In the genomic region with DNA sequence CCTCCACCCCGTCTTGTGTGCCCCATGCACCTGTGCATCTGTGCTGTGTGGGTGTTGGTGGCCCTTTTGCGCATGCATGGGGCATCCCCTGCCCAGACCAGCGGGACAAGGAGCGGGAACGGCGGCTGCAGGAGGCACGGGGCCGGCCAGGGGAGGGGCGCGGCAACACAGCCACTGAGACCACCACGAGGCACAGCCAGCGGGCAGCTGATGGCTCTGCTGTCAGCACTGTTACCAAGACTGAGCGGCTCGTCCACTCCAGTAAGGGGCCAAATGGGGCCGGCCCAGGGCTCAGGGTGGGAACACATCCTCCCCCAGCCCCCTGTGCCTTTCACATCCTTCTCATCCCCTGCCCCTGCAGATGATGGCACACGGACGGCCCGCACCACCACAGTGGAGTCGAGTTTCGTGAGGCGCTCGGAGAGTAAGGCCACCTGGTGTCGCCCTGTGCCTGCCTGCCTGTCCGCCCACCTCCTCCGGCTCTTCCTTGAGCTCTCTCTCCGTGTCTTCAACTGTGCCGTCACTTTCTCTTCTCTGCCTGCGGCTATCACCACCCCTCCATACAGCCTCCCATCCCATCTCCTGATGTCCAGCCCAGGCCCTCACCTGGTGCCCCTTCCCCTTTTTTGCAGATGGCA, we compare ENCODE assay signal across 1 cellular context.
TF ChIP-seq lines count a peak whose summit lies in the region.

No MANE protein-coding gene starts in this region.

TF ChIP-seq in H1, 55 proteins besides CTCF, POLR2A, EP300 and RAD21:
- no peak for TF ChIP-seq ZNF274 (IDR thresholded peaks at IDR 0.05; ENCODE audit: borderline replicate concordance, extremely low read depth, low read length)
- no peak for TF ChIP-seq TCF12 (IDR thresholded peaks at IDR 0.05; ENCODE audit: low read depth, low read length)
- no peak for TF ChIP-seq RXRA (IDR thresholded peaks at IDR 0.05; ENCODE audit: insufficient read depth, low read depth, low read length)
- TF ChIP-seq PHF8 (conservative IDR thresholded peaks at IDR 0.05; ENCODE audit: low read depth, low read length), result no peak
- TF ChIP-seq HDAC6 (IDR thresholded peaks at IDR 0.05; ENCODE audit: low read depth, low read length), result no peak
- no peak for TF ChIP-seq TBP (IDR thresholded peaks at IDR 0.05; ENCODE audit: low read depth, low read length)
- TF ChIP-seq SIRT6 (IDR thresholded peaks at IDR 0.05; ENCODE audit: low read length), result no peak
- no peak for TF ChIP-seq TAF7 (optimal IDR thresholded peaks at IDR 0.05; ENCODE audit: borderline replicate concordance, low read depth, low read length)
- no peak for TF ChIP-seq SAP30 (IDR thresholded peaks at IDR 0.05; ENCODE audit: insufficient read depth, insufficient replicate concordance, low read length)
- TF ChIP-seq RBBP5 (IDR thresholded peaks at IDR 0.05; ENCODE audit: borderline replicate concordance, low read depth, low read length), result no peak
- TF ChIP-seq SP4 (IDR thresholded peaks at IDR 0.05; ENCODE audit: low read length), result no peak
- TF ChIP-seq KDM5A (IDR thresholded peaks at IDR 0.05; ENCODE audit: low read length), result no peak
- TF ChIP-seq USF2 (IDR thresholded peaks at IDR 0.05; ENCODE audit: low read length), result no peak
- no peak for TF ChIP-seq POU5F1 (IDR thresholded peaks at IDR 0.05; ENCODE audit: low read depth, low read length)
- TF ChIP-seq FOSL1 (IDR thresholded peaks at IDR 0.05; ENCODE audit: insufficient read depth, low read depth, low read length), result no peak
- TF ChIP-seq SIN3A (conservative IDR thresholded peaks at IDR 0.05 in 1 of 2, IDR thresholded peaks at IDR 0.05 in 1 of 2; ENCODE audit: low read depth in 1 of 2, low read length in 2 of 2), result no peak
- no peak for TF ChIP-seq ASH2L (IDR thresholded peaks at IDR 0.05; ENCODE audit: low read length)
- no peak for TF ChIP-seq BCL11A (IDR thresholded peaks at IDR 0.05; ENCODE audit: low read depth in 2 of 2, low read length in 2 of 2)
TF ChIP-seq in H1: peak in this region for 0.
